ENCODE assay signal across 16 cellular contexts in the genomic region with DNA sequence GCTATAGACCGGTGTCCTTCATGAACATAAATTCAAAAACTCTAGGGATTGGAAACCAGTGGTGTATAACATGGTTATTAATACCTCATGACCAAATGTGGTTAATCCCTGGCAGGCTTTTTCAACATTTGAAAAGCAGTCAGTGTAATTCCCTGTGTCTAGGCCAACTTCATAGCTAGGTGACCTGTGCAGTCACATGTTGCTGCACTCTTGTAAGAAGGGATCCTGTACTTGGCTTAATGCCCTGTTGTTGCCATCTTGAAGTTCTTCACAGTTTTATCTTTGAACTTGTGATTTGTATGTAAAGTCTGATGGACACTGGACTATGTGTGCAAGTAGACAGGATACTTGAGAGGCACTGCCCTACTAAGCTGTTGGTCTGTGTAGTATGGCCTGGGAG.
"Had no signal": no experiment of that assay in that cellular context is flagged by ENCODE, and none has a peak within 500 bp of the region (broad histone marks: within the 10 kb centered on the region; RNA-seq: fewer than 3 reads in every experiment).

No MANE protein-coding gene starts in this region.

- H3K36me3 ChIP-seq: ovary had no signal

- H3K4me3 ChIP-seq: esophagus squamous epithelium, mucosa of descending colon, ovary, testis, tibial nerve had no signal

- H3K4me1 ChIP-seq: esophagus squamous epithelium, foreskin keratinocyte, testis, tibial nerve had no signal

- H3K27me3 ChIP-seq: esophagus squamous epithelium, foreskin keratinocyte, ovary, testis, tibial nerve had no signal

- DNase-seq: effector memory CD8-positive, alpha-beta T cell; esophagus squamous epithelium; foreskin keratinocyte; immature natural killer cell; left colon; left ventricle myocardium superior; mammary epithelial cell; mucosa of descending colon; natural killer cell; nucleus accumbens; ovary; right cardiac atrium; stimulated activated CD4-positive, alpha-beta T cell treated with anti-CD3 and anti-CD28 coated beads, Interleukin-4, amount 100 ng/mL, for 24 hours; stimulated activated naive CD8-positive, alpha-beta T cell treated with anti-CD3 and anti-CD28 coated beads, Interleukin-15, amount 100 ng/mL, for 72 hours; testis had no signal

- H3K9me3 ChIP-seq: testis had no signal

- H3K27ac ChIP-seq: esophagus squamous epithelium, foreskin keratinocyte, ovary, testis, tibial nerve had no signal
